Comparison of ENCODE assay signal across 1 cellular context in genomic region chr19:45952691-45953505, GRCh38.
TF ChIP-seq lines count a peak whose summit lies in the region.

No MANE protein-coding gene starts in this region.

TF ChIP-seq in WTC11, 78 proteins besides CTCF, POLR2A, EP300 and RAD21 (continued from another document and continues in another):
- TF ChIP-seq CDX4 (CRISPR knock-in tag; IDR thresholded peaks at IDR 0.05; ENCODE audit: borderline replicate concordance) (no peak), GABPB1 (CRISPR knock-in tag; IDR thresholded peaks at IDR 0.05) (no peak), NR3C1 (CRISPR knock-in tag; conservative IDR thresholded peaks at IDR 0.05; ENCODE audit: low read depth) (0 out of 2 replicates have a peak, but pooled peaks have one; percentile 69), ZNF219 (CRISPR knock-in tag; IDR thresholded peaks at IDR 0.05; ENCODE audit: borderline replicate concordance) (peak; percentile 87; the same call in 1 of the 2 replicates), TEAD4 (CRISPR knock-in tag; IDR thresholded peaks at IDR 0.05) (peak; percentile 77; the same call in 1 of the 2 replicates), RELA (CRISPR knock-in tag; IDR thresholded peaks at IDR 0.05; ENCODE audit: borderline replicate concordance) (0 out of 2 replicates have a peak, but pooled peaks have one; percentile 78), ZNF263 (CRISPR knock-in tag; IDR thresholded peaks at IDR 0.05; ENCODE audit: low read depth) (no peak), IRF2 (CRISPR knock-in tag; IDR thresholded peaks at IDR 0.05; ENCODE audit: borderline replicate concordance, low read depth) (no peak), E2F4 (CRISPR knock-in tag; IDR thresholded peaks at IDR 0.05; ENCODE audit: borderline replicate concordance, low read depth) (no peak), ZNF317 (CRISPR knock-in tag; IDR thresholded peaks at IDR 0.05; ENCODE audit: borderline replicate concordance, low read depth) (no peak), FOXK1 (CRISPR knock-in tag; IDR thresholded peaks at IDR 0.05) (peak; percentile 55; the same call in 1 of the 2 replicates), TCF7 (CRISPR knock-in tag; IDR thresholded peaks at IDR 0.05; ENCODE audit: low read depth) (no peak), ZNF121 (CRISPR knock-in tag; IDR thresholded peaks at IDR 0.05) (0 out of 2 replicates have a peak, but pooled peaks have one; percentile 6), STAT6 (CRISPR knock-in tag; conservative IDR thresholded peaks at IDR 0.05; ENCODE audit: low read depth) (no peak), PRRX2 (CRISPR knock-in tag; IDR thresholded peaks at IDR 0.05) (no peak), SP1 (CRISPR knock-in tag; conservative IDR thresholded peaks at IDR 0.05) (peak; percentile 56; the same call in 1 of the 2 replicates), HMGA2 (CRISPR knock-in tag; IDR thresholded peaks at IDR 0.05) (no peak), ZNF138 (CRISPR knock-in tag; conservative IDR thresholded peaks at IDR 0.05) (peak; percentile 93), MYBL2 (CRISPR knock-in tag; IDR thresholded peaks at IDR 0.05) (peak; percentile 57; the same call in 1 of the 2 replicates), SMAD3 (CRISPR knock-in tag; IDR thresholded peaks at IDR 0.05; ENCODE audit: borderline replicate concordance) (peak; percentile 90), OVOL2 (CRISPR knock-in tag; IDR thresholded peaks at IDR 0.05; ENCODE audit: borderline replicate concordance) (no peak), CBFB (CRISPR knock-in tag; IDR thresholded peaks at IDR 0.05; ENCODE audit: low read depth) (no peak), NR2C2 (CRISPR knock-in tag; IDR thresholded peaks at IDR 0.05) (peak; percentile 24; the same call in 1 of the 2 replicates), ESRRA (CRISPR knock-in tag; IDR thresholded peaks at IDR 0.05; ENCODE audit: borderline replicate concordance) (peak; percentile 88), AFF4 (CRISPR knock-in tag; IDR thresholded peaks at IDR 0.05; ENCODE audit: borderline replicate concordance) (peak; percentile 70; the same call in 1 of the 2 replicates)
- TF ChIP-seq, protein P1, sequence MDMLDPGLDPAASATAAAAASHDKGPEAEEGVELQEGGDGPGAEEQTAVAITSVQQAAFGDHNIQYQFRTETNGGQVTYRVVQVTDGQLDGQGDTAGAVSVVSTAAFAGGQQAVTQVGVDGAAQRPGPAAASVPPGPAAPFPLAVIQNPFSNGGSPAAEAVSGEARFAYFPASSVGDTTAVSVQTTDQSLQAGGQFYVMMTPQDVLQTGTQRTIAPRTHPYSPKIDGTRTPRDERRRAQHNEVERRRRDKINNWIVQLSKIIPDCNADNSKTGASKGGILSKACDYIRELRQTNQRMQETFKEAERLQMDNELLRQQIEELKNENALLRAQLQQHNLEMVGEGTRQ (CRISPR knock-in tag; IDR thresholded peaks at IDR 0.05) = peak; percentile 46
- TF ChIP-seq, protein P2, sequence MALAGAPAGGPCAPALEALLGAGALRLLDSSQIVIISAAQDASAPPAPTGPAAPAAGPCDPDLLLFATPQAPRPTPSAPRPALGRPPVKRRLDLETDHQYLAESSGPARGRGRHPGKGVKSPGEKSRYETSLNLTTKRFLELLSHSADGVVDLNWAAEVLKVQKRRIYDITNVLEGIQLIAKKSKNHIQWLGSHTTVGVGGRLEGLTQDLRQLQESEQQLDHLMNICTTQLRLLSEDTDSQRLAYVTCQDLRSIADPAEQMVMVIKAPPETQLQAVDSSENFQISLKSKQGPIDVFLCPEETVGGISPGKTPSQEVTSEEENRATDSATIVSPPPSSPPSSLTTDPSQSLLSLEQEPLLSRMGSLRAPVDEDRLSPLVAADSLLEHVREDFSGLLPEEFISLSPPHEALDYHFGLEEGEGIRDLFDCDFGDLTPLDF (CRISPR knock-in tag; IDR thresholded peaks at IDR 0.05) = peak; percentile 91
- TF ChIP-seq, protein P3, sequence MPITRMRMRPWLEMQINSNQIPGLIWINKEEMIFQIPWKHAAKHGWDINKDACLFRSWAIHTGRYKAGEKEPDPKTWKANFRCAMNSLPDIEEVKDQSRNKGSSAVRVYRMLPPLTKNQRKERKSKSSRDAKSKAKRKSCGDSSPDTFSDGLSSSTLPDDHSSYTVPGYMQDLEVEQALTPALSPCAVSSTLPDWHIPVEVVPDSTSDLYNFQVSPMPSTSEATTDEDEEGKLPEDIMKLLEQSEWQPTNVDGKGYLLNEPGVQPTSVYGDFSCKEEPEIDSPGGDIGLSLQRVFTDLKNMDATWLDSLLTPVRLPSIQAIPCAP (CRISPR knock-in tag; IDR thresholded peaks at IDR 0.05) = peak; percentile 54; the same call in 1 of the 2 replicates
- TF ChIP-seq, protein P4, sequence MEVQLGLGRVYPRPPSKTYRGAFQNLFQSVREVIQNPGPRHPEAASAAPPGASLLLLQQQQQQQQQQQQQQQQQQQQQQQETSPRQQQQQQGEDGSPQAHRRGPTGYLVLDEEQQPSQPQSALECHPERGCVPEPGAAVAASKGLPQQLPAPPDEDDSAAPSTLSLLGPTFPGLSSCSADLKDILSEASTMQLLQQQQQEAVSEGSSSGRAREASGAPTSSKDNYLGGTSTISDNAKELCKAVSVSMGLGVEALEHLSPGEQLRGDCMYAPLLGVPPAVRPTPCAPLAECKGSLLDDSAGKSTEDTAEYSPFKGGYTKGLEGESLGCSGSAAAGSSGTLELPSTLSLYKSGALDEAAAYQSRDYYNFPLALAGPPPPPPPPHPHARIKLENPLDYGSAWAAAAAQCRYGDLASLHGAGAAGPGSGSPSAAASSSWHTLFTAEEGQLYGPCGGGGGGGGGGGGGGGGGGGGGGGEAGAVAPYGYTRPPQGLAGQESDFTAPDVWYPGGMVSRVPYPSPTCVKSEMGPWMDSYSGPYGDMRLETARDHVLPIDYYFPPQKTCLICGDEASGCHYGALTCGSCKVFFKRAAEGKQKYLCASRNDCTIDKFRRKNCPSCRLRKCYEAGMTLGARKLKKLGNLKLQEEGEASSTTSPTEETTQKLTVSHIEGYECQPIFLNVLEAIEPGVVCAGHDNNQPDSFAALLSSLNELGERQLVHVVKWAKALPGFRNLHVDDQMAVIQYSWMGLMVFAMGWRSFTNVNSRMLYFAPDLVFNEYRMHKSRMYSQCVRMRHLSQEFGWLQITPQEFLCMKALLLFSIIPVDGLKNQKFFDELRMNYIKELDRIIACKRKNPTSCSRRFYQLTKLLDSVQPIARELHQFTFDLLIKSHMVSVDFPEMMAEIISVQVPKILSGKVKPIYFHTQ (CRISPR knock-in tag; IDR thresholded peaks at IDR 0.05) = no peak
- TF ChIP-seq, protein P5, sequence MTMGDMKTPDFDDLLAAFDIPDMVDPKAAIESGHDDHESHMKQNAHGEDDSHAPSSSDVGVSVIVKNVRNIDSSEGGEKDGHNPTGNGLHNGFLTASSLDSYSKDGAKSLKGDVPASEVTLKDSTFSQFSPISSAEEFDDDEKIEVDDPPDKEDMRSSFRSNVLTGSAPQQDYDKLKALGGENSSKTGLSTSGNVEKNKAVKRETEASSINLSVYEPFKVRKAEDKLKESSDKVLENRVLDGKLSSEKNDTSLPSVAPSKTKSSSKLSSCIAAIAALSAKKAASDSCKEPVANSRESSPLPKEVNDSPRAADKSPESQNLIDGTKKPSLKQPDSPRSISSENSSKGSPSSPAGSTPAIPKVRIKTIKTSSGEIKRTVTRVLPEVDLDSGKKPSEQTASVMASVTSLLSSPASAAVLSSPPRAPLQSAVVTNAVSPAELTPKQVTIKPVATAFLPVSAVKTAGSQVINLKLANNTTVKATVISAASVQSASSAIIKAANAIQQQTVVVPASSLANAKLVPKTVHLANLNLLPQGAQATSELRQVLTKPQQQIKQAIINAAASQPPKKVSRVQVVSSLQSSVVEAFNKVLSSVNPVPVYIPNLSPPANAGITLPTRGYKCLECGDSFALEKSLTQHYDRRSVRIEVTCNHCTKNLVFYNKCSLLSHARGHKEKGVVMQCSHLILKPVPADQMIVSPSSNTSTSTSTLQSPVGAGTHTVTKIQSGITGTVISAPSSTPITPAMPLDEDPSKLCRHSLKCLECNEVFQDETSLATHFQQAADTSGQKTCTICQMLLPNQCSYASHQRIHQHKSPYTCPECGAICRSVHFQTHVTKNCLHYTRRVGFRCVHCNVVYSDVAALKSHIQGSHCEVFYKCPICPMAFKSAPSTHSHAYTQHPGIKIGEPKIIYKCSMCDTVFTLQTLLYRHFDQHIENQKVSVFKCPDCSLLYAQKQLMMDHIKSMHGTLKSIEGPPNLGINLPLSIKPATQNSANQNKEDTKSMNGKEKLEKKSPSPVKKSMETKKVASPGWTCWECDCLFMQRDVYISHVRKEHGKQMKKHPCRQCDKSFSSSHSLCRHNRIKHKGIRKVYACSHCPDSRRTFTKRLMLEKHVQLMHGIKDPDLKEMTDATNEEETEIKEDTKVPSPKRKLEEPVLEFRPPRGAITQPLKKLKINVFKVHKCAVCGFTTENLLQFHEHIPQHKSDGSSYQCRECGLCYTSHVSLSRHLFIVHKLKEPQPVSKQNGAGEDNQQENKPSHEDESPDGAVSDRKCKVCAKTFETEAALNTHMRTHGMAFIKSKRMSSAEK (CRISPR knock-in tag; IDR thresholded peaks at IDR 0.05; ENCODE audit: borderline replicate concordance) = no peak
- TF ChIP-seq, protein P6, sequence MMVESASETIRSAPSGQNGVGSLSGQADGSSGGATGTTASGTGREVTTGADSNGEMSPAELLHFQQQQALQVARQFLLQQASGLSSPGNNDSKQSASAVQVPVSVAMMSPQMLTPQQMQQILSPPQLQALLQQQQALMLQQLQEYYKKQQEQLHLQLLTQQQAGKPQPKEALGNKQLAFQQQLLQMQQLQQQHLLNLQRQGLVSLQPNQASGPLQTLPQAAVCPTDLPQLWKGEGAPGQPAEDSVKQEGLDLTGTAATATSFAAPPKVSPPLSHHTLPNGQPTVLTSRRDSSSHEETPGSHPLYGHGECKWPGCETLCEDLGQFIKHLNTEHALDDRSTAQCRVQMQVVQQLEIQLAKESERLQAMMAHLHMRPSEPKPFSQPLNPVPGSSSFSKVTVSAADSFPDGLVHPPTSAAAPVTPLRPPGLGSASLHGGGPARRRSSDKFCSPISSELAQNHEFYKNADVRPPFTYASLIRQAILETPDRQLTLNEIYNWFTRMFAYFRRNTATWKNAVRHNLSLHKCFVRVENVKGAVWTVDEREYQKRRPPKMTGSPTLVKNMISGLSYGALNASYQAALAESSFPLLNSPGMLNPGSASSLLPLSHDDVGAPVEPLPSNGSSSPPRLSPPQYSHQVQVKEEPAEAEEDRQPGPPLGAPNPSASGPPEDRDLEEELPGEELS (CRISPR knock-in tag; IDR thresholded peaks at IDR 0.05) = peak; percentile 97
- TF ChIP-seq, protein P7, sequence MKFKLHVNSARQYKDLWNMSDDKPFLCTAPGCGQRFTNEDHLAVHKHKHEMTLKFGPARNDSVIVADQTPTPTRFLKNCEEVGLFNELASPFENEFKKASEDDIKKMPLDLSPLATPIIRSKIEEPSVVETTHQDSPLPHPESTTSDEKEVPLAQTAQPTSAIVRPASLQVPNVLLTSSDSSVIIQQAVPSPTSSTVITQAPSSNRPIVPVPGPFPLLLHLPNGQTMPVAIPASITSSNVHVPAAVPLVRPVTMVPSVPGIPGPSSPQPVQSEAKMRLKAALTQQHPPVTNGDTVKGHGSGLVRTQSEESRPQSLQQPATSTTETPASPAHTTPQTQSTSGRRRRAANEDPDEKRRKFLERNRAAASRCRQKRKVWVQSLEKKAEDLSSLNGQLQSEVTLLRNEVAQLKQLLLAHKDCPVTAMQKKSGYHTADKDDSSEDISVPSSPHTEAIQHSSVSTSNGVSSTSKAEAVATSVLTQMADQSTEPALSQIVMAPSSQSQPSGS (CRISPR knock-in tag; IDR thresholded peaks at IDR 0.05; ENCODE audit: borderline replicate concordance, low read depth) = no peak
